36 cellular contexts compared by ENCODE assay signal in genomic region chr6:130836071-130836670, GRCh38. TPM values are rescaled to one million over a fixed set of nuclear protein-coding genes. Genes with fewer than 3 reads are reported as not detected.
"Had no signal": no experiment of that assay in that cellular context is flagged by ENCODE, and none has a peak within 500 bp of the region (broad histone marks: within the 10 kb centered on the region; RNA-seq: fewer than 3 reads in every experiment).

No MANE protein-coding gene starts in this region.

- H3K27ac Mint-ChIP-seq: activated naive CD4-positive, alpha-beta T cell treated with anti-CD3 and anti-CD28 coated beads, Interleukin-2, amount 10 ng/mL, durations not matched to agents 7 days and 5 days; activated naive CD8-positive, alpha-beta T cell treated with anti-CD3 and anti-CD28 coated beads, Interleukin-2, amount 10 ng/mL, durations not matched to agents 7 days and 5 days; activated T-cell treated with anti-CD3 and anti-CD28 coated beads, Interleukin-2, amount 50 U/mL, for 24 hours; natural killer cell treated with Interleukin-12 subunit alpha and Interleukin-12 subunit beta and Interleukin-15 and Interleukin-18, amount 100 ng/mL, for 72 hours; progenitor cell of endocrine pancreas had no signal

- H3K36me3 Mint-ChIP-seq: activated naive CD4-positive, alpha-beta T cell treated with anti-CD3 and anti-CD28 coated beads, Interleukin-2, amount 10 ng/mL, durations not matched to agents 7 days and 5 days; activated naive CD8-positive, alpha-beta T cell treated with anti-CD3 and anti-CD28 coated beads, Interleukin-2, amount 10 ng/mL, durations not matched to agents 7 days and 5 days; natural killer cell treated with Interleukin-12 subunit alpha and Interleukin-12 subunit beta and Interleukin-15 and Interleukin-18, amount 100 ng/mL, for 72 hours had no signal

- H3K4me1 Mint-ChIP-seq: activated naive CD4-positive, alpha-beta T cell treated with anti-CD3 and anti-CD28 coated beads, Interleukin-2, amount 10 ng/mL, durations not matched to agents 7 days and 5 days had no signal

- H3K9me3 Mint-ChIP-seq: activated naive CD4-positive, alpha-beta T cell treated with anti-CD3 and anti-CD28 coated beads, Interleukin-2, amount 10 ng/mL, durations not matched to agents 7 days and 5 days; activated naive CD8-positive, alpha-beta T cell treated with anti-CD3 and anti-CD28 coated beads, Interleukin-2, amount 10 ng/mL, durations not matched to agents 7 days and 5 days; activated T-cell treated with anti-CD3 and anti-CD28 coated beads, Interleukin-2, amount 50 U/mL, for 24 hours; natural killer cell treated with Interleukin-12 subunit alpha and Interleukin-12 subunit beta and Interleukin-15 and Interleukin-18, amount 100 ng/mL, for 72 hours had no signal

- H3K27me3 Mint-ChIP-seq: activated naive CD4-positive, alpha-beta T cell treated with anti-CD3 and anti-CD28 coated beads, Interleukin-2, amount 10 ng/mL, durations not matched to agents 7 days and 5 days; activated naive CD8-positive, alpha-beta T cell treated with anti-CD3 and anti-CD28 coated beads, Interleukin-2, amount 10 ng/mL, durations not matched to agents 7 days and 5 days; activated T-cell treated with anti-CD3 and anti-CD28 coated beads, Interleukin-2, amount 50 U/mL, for 24 hours; natural killer cell treated with Interleukin-12 subunit alpha and Interleukin-12 subunit beta and Interleukin-15 and Interleukin-18, amount 100 ng/mL, for 72 hours; progenitor cell of endocrine pancreas had no signal

- H3K36me3 ChIP-seq: left lung, lower lobe of right lung, tibial artery had no signal

- H3K4me1 ChIP-seq: foreskin keratinocyte, heart right ventricle, left lung, lower lobe of right lung, upper lobe of right lung had no signal

- H3K27ac ChIP-seq: foreskin keratinocyte, heart right ventricle, left lung, lower lobe of right lung, skin epidermis, tibial artery, upper lobe of right lung, VCaP had no signal

- FAIRE-seq: bronchial epithelial cell, TTC549 had no signal

- H3K4me3 ChIP-seq: heart right ventricle, left lung, lower lobe of right lung, skin epidermis, tibial artery, upper lobe of right lung had no signal

- H3K27me3 ChIP-seq: foreskin keratinocyte, heart right ventricle, left lung, tibial artery, upper lobe of right lung had no signal

- ATAC-seq: foreskin keratinocyte; heart right ventricle; left lung; lower lobe of right lung; natural killer cell treated with Interleukin-12 subunit alpha and Interleukin-12 subunit beta and Interleukin-15 and Interleukin-18, amount 100 ng/mL, for 72 hours; sciatic nerve; stimulated activated naive CD8-positive, alpha-beta T cell treated with anti-CD3 and anti-CD28 coated beads, Interleukin-15, Interleukin-2, amounts not matched to agents 100 U/mL and 50 U/mL, for 24 hours; upper lobe of right lung had no signal

- H3K4me3 Mint-ChIP-seq: activated naive CD4-positive, alpha-beta T cell treated with anti-CD3 and anti-CD28 coated beads, Interleukin-2, amount 10 ng/mL, durations not matched to agents 7 days and 5 days; activated naive CD8-positive, alpha-beta T cell treated with anti-CD3 and anti-CD28 coated beads, Interleukin-2, amount 10 ng/mL, durations not matched to agents 7 days and 5 days; activated T-cell treated with anti-CD3 and anti-CD28 coated beads, Interleukin-2, amount 50 U/mL, for 24 hours; natural killer cell treated with Interleukin-12 subunit alpha and Interleukin-12 subunit beta and Interleukin-15 and Interleukin-18, amount 100 ng/mL, for 72 hours had no signal

- DNase-seq: activated CD4-positive, alpha-beta T cell treated with anti-CD3 and anti-CD28 coated beads for 4 hours; activated CD4-positive, alpha-beta T cell treated with anti-CD3 and anti-CD28 coated beads, Interleukin-2, amount 50 U/mL, for 48 hours; activated CD8-positive, alpha-beta memory T cell treated with anti-CD3 and anti-CD28 coated beads for 24 hours; activated CD8-positive, alpha-beta memory T cell treated with anti-CD3 and anti-CD28 coated beads, Interleukin-2, amount 50 U/mL, for 48 hours; activated gamma-delta T cell; activated naive CD4-positive, alpha-beta T cell treated with anti-CD3 and anti-CD28 coated beads, Interleukin-2, amount 10 ng/mL, durations not matched to agents 7 days and 5 days; activated naive CD8-positive, alpha-beta T cell treated with anti-CD3 and anti-CD28 coated beads, Interleukin-2, amount 10 ng/mL, durations not matched to agents 7 days and 5 days; activated T-cell treated with anti-CD3 and anti-CD28 coated beads, Interleukin-2, amount 50 U/mL, for 24 hours; cortex of kidney; foreskin keratinocyte; heart right ventricle; kidney glomerular epithelial cell; left lung; lower lobe of right lung; mesenchymal stem cell; stimulated activated CD4-positive, alpha-beta T cell treated with anti-CD3 and anti-CD28 coated beads, Interleukin-12 subunit alpha, Interleukin-12 subunit beta, amount 100 ng/mL, for 4 hours; stimulated activated CD4-positive, alpha-beta T cell treated with anti-CD3 and anti-CD28 coated beads, Interleukin-4, amount 100 ng/mL, for 1 hour; stimulated activated naive CD8-positive, alpha-beta T cell treated with anti-CD3 and anti-CD28 coated beads, Interleukin-15, Interleukin-2, amounts not matched to agents 100 U/mL and 50 U/mL, for 24 hours; tibial artery; upper lobe of right lung had no signal

- H3K9me3 ChIP-seq: heart right ventricle, left lung, lower lobe of right lung, tibial artery, upper lobe of right lung had no signal

RNA-seq across cellular contexts. Expression of gene SMLR1, which starts 9.0 kb away (rescaled TPM):
- total RNA-seq: activated naive CD8-positive, alpha-beta T cell treated with anti-CD3 and anti-CD28 coated beads, Interleukin-2, amount 10 ng/mL, durations not matched to agents 7 days and 5 days; bronchial epithelial cell; cerebellum; endothelial cell of umbilical vein; foreskin keratinocyte; glomerular endothelial cell; heart right ventricle; left lung; lower lobe of right lung; mononuclear cell; myocyte; natural killer cell treated with Interleukin-12 subunit alpha and Interleukin-12 subunit beta and Interleukin-15 and Interleukin-18, amount 100 ng/mL, for 72 hours; osteoblast; renal cortical epithelial cell; sciatic nerve; T-helper 1 cell treated with Interleukin-12 subunit alpha and Interleukin-12 subunit beta and Interleukin-4 antibody, amounts not matched to agents 30 ng/mL and 1 ng/mL, for 36 hours; upper lobe of right lung had no signal
- polyA plus RNA-seq: endothelial cell of umbilical vein, esophagus, foreskin keratinocyte, heart right ventricle had no signal
